In genomic region chr17:6305613-6306360, GRCh38 we compare ENCODE assay signal across 27 cellular contexts.
DNase-seq lines count a peak whose midpoint lies in the region; TF ChIP-seq lines count a peak whose summit lies in the region.
"Had no signal": no experiment of that assay in that cellular context is flagged by ENCODE, and none has a peak within 500 bp of the region (broad histone marks: within the 10 kb centered on the region; RNA-seq: fewer than 3 reads in every experiment).

No MANE protein-coding gene starts in this region.

- H3K4me3 ChIP-seq in A673 (ENCODE audit: low read depth, low read length, poor library complexity, severe bottlenecking), result no peak overlapping the region
- H3K4me3 ChIP-seq in BE2C (ENCODE audit: low read depth, low read length), result no peak overlapping the region
- H3K4me3 ChIP-seq in HAP-1, result no peak overlapping the region
- H3K4me3 ChIP-seq: cardiac muscle cell, esophagus muscularis mucosa, left ventricle myocardium inferior had no signal

- H3K27me3 ChIP-seq in A673 (replicated peaks; ENCODE audit: insufficient read depth, low read depth, low read length, poor library complexity), result peaks cover 70% of the 10 kb centered on the region
- no peaks in the 10 kb centered on the region for H3K27me3 ChIP-seq in BE2C
- H3K27me3 ChIP-seq in HAP-1 (ENCODE audit: low read depth), result no peaks in the 10 kb centered on the region

- POLR2A ChIA-PET in A673 (lab: Charles Lee; ENCODE audit: low non-redundant PET), result no interaction called here

- no TSS peak for BruUV-seq in A673 (replicated peaks; lab: Mats Ljungman, UMichigan)

- CTCF ChIA-PET in A673 (lab: Charles Lee), result no interaction called here

- H3K4me1 ChIP-seq in A673 (ENCODE audit: insufficient read depth, low read length, poor library complexity, severe bottlenecking), result no peaks in the 10 kb centered on the region
- H3K4me1 ChIP-seq in BE2C, result no peaks in the 10 kb centered on the region
- H3K4me1 ChIP-seq in HAP-1, result no peaks in the 10 kb centered on the region
- H3K4me1 ChIP-seq: esophagus muscularis mucosa, left ventricle myocardium inferior had no signal

- H3K27ac ChIP-seq in A673 (ENCODE audit: low read depth, low read length, poor library complexity, severe bottlenecking), result no peak overlapping the region
- H3K27ac ChIP-seq: 22Rv1, cardiac muscle cell, esophagus muscularis mucosa, left ventricle myocardium inferior had no signal

- no peaks in the 10 kb centered on the region for H3K9me3 ChIP-seq in A673 (ENCODE audit: low read depth, low read length, poor library complexity, severe bottlenecking)
- H3K9me3 ChIP-seq in BE2C, result no peaks in the 10 kb centered on the region
- H3K9me3 ChIP-seq in HAP-1, result no peaks in the 10 kb centered on the region
- H3K9me3 ChIP-seq: esophagus muscularis mucosa, left ventricle myocardium inferior had no signal

- no peak for TF ChIP-seq CTCF in A673 (conservative IDR thresholded peaks at IDR 0.05; ENCODE audit: low read depth, low read length)
- no peak for TF ChIP-seq CTCF in BE2C (IDR thresholded peaks at IDR 0.05; ENCODE audit: low read depth, low read length)

- intact Hi-C loops in A673 (cut with micrococcal nuclease; ENCODE audit: unreplicated experiment), result no loop called here

- DNase-seq in DMS 273 (lab: John Stamatoyannopoulos, UW; ENCODE audit: unreplicated experiment) (peak; percentile 3), DMS 273 treated with DMSO at 0.1 percent for 48 hours (lab: John Stamatoyannopoulos, UW) (no peak), NCI-H1694 (lab: John Stamatoyannopoulos, UW) (peak; percentile 33), NCI-H69 (lab: John Stamatoyannopoulos, UW) (peak; percentile 97), middle frontal gyrus (ENCODE audit: extremely low spot score, low spot score) (peak; percentile 16), A673 (ENCODE audit: low spot score) (no peak), BE2C (no peak), HAP-1 (ENCODE audit: low spot score in 2 of 2) (no peak)
- DNase-seq: activated CD4-positive, alpha-beta T cell treated with anti-CD3 and anti-CD28 coated beads for 36 hours; activated naive CD4-positive, alpha-beta T cell treated with anti-CD3 and anti-CD28 coated beads, Interleukin-2, amount 10 ng/mL, durations not matched to agents 7 days and 5 days; activated T-cell treated with anti-CD3 and anti-CD28 coated beads, Interleukin-2, amount 50 U/mL, for 4 hours; CD4-positive, alpha-beta memory T cell; DMS79; endodermal cell; foreskin melanocyte; hippocampal formation; immature natural killer cell; left ventricle myocardium inferior; naive thymus-derived CD8-positive, alpha-beta T cell; NCI-H446 treated with DMSO at 0.1 percent for 48 hours; retina; RPMI8226; stimulated activated CD4-positive, alpha-beta T cell treated with anti-CD3 and anti-CD28 coated beads, Interleukin-2, amount 100 ng/mL, for 48 hours; T-helper 2 cell had no signal

- H3K36me3 ChIP-seq in A673 (ENCODE audit: insufficient read depth, low read length, poor library complexity, severe bottlenecking) (no peaks in the 10 kb centered on the region), BE2C (no peaks in the 10 kb centered on the region), HAP-1 (replicated peaks) (no peaks in the 10 kb centered on the region)
- H3K36me3 ChIP-seq: cardiac muscle cell, esophagus muscularis mucosa, left ventricle myocardium inferior had no signal

- in situ Hi-C loops in HAP-1 (cut with MboI; ENCODE audit: low sequenced_read_pairs), result no loop called here

Comparison
In these comparisons a context has a peak if more than half of its experiments do, and no peak if none do; other contexts are left out.
1. DNase-seq: peak in DMS 273 (single experiment), NCI-H1694 (single experiment), NCI-H69 (single experiment) and middle frontal gyrus (single experiment); none in DMS 273 treated with DMSO at 0.1 percent for 48 hours (single experiment), A673 (single experiment), BE2C (single experiment) and HAP-1 (0 of 2).